Comparison of ENCODE assay signal across 1 cellular context in the genomic region with DNA sequence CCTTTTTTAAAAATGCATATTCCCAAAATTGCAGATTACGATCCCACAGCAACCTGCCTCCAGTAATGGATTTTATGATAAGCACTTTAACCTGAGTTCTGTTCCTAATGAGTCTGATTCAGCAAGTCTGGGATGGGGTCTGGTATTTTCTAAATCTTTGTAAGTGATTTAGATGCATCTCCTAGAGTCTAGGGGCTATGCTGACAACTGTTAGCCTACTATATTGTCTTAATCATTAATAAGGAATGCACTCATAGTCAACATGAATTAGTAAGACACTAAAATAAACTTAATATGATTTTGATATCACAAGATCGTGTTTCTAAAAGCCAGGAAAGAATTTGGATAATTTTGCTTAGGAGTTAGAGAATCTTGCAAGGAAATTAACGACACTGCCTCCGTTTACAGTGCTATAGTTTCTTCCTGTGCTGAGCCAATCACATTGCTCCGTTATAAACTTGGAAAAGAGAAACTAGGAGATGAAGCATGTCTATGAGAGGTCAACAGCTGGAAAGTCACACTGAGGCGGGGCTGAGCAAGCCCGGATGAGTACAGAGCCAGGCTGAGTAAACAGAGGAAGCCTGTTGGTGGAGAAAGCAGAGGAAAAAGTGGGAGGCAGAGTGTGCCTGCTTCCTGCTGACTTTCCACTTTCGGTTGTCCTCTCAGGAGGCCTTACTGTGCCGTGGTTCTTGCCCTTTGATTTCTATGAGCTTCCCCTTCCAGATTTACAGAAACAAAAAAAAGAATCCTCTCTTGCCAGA.
TF ChIP-seq lines count a peak whose summit lies in the region.

No MANE protein-coding gene starts in this region.

TF ChIP-seq in GM12878, 131 proteins besides CTCF, POLR2A, EP300 and RAD21:
- TF ChIP-seq ZNF217 (IDR thresholded peaks at IDR 0.05) (no peak), CHD1 (IDR thresholded peaks at IDR 0.05; ENCODE audit: low read depth, low read length) (no peak), ATF7 (IDR thresholded peaks at IDR 0.05; ENCODE audit: low read depth) (no peak), CBX5 (IDR thresholded peaks at IDR 0.05; ENCODE audit: low read depth) (no peak), ZBED1 (IDR thresholded peaks at IDR 0.05; ENCODE audit: borderline replicate concordance) (no peak), CHD4 (IDR thresholded peaks at IDR 0.05) (no peak), TAF1 (IDR thresholded peaks at IDR 0.05; ENCODE audit: borderline replicate concordance, low read depth, low read length) (no peak), NR2C2 (IDR thresholded peaks at IDR 0.05; ENCODE audit: borderline replicate concordance, control insufficient read depth, insufficient read length, low read depth) (no peak), JUNB (IDR thresholded peaks at IDR 0.05) (no peak), LARP7 (IDR thresholded peaks at IDR 0.05) (no peak), SIN3A (IDR thresholded peaks at IDR 0.05; ENCODE audit: low read depth, low read length) (no peak), ZNF274 (IDR thresholded peaks at IDR 0.05; ENCODE audit: insufficient read depth, insufficient read length) (no peak), IKZF2 (IDR thresholded peaks at IDR 0.05) (no peak)
- TF ChIP-seq, protein P1, sequence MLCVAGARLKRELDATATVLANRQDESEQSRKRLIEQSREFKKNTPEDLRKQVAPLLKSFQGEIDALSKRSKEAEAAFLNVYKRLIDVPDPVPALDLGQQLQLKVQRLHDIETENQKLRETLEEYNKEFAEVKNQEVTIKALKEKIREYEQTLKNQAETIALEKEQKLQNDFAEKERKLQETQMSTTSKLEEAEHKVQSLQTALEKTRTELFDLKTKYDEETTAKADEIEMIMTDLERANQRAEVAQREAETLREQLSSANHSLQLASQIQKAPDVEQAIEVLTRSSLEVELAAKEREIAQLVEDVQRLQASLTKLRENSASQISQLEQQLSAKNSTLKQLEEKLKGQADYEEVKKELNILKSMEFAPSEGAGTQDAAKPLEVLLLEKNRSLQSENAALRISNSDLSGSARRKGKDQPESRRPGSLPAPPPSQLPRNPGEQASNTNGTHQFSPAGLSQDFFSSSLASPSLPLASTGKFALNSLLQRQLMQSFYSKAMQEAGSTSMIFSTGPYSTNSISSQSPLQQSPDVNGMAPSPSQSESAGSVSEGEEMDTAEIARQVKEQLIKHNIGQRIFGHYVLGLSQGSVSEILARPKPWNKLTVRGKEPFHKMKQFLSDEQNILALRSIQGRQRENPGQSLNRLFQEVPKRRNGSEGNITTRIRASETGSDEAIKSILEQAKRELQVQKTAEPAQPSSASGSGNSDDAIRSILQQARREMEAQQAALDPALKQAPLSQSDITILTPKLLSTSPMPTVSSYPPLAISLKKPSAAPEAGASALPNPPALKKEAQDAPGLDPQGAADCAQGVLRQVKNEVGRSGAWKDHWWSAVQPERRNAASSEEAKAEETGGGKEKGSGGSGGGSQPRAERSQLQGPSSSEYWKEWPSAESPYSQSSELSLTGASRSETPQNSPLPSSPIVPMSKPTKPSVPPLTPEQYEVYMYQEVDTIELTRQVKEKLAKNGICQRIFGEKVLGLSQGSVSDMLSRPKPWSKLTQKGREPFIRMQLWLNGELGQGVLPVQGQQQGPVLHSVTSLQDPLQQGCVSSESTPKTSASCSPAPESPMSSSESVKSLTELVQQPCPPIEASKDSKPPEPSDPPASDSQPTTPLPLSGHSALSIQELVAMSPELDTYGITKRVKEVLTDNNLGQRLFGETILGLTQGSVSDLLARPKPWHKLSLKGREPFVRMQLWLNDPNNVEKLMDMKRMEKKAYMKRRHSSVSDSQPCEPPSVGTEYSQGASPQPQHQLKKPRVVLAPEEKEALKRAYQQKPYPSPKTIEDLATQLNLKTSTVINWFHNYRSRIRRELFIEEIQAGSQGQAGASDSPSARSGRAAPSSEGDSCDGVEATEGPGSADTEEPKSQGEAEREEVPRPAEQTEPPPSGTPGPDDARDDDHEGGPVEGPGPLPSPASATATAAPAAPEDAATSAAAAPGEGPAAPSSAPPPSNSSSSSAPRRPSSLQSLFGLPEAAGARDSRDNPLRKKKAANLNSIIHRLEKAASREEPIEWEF (IDR thresholded peaks at IDR 0.05; ENCODE audit: insufficient replicate concordance, low read depth, low read length), result no peak
